ENCODE assay signal across 21 cellular contexts in genomic region chr1:28813931-28814465, GRCh38. TPM values are rescaled to one million over a fixed set of nuclear protein-coding genes. Genes with fewer than 3 reads are reported as not detected.
"Had no signal": no experiment of that assay in that cellular context is flagged by ENCODE, and none has a peak within 500 bp of the region (broad histone marks: within the 10 kb centered on the region; RNA-seq: fewer than 3 reads in every experiment).

No MANE protein-coding gene starts in this region.

- H3K36me3 ChIP-seq: pancreas, tibial artery had no signal

- H3K4me3 Mint-ChIP-seq: dendritic cell treated with granulocyte-macrophage colony-stimulating factor and Interleukin-4, amounts not matched to agents 40 ng/mL and 50 ng/mL, for 4 days; nephron progenitor cell; stimulated activated memory B cell treated with anti-CD40 and anti-IgM and Interleukin-4, amounts not matched to agents 10 μg/mL and 1 μg/mL and 100 μg/mL, for 72 hours; stimulated activated naive CD8-positive, alpha-beta T cell treated with anti-CD3 and anti-CD28 coated beads, Interleukin-15, Interleukin-2, amounts not matched to agents 100 ng/mL and 50 ng/mL, for 24 hours had no signal

- H3K27ac ChIP-seq: foreskin keratinocyte, pancreas, tibial artery had no signal

- H3K9me3 Mint-ChIP-seq: dendritic cell treated with granulocyte-macrophage colony-stimulating factor and Interleukin-4, amounts not matched to agents 40 ng/mL and 50 ng/mL, for 4 days; stimulated activated memory B cell treated with anti-CD40 and anti-IgM and Interleukin-4, amounts not matched to agents 10 μg/mL and 1 μg/mL and 100 μg/mL, for 72 hours; stimulated activated naive CD8-positive, alpha-beta T cell treated with anti-CD3 and anti-CD28 coated beads, Interleukin-15, Interleukin-2, amounts not matched to agents 100 ng/mL and 50 ng/mL, for 24 hours had no signal

- ATAC-seq: foreskin keratinocyte; left colon; left ventricle myocardium superior; pancreas; right cardiac atrium; stimulated activated memory B cell treated with anti-CD40 and anti-IgM and Interleukin-4, amounts not matched to agents 10 μg/mL and 1 μg/mL and 100 μg/mL, for 72 hours had no signal

- H3K9me3 ChIP-seq: pancreas, tibial artery had no signal

- H3K36me3 Mint-ChIP-seq: naive B cell; stimulated activated memory B cell treated with anti-CD40 and anti-IgM and Interleukin-4, amounts not matched to agents 10 μg/mL and 1 μg/mL and 100 μg/mL, for 72 hours had no signal

- DNase-seq: erythroblast; foreskin keratinocyte; hippocampal formation; left colon; left ventricle myocardium superior; mesenchymal stem cell; naive B cell; nephron progenitor cell; nucleus accumbens; pancreas; right cardiac atrium; stimulated activated CD4-positive, alpha-beta T cell treated with anti-CD3 and anti-CD28 coated beads, Interleukin-1b, Interleukin-23, amount 100 ng/mL, for 48 hours; stimulated activated CD4-positive, alpha-beta T cell treated with anti-CD3 and anti-CD28 coated beads, Interleukin-4, amount 100 ng/mL, for 24 hours; tibial artery had no signal

- H3K27ac Mint-ChIP-seq: dendritic cell treated with granulocyte-macrophage colony-stimulating factor and Interleukin-4, amounts not matched to agents 40 ng/mL and 50 ng/mL, for 4 days; nephron progenitor cell; progenitor cell of endocrine pancreas; stimulated activated memory B cell treated with anti-CD40 and anti-IgM and Interleukin-4, amounts not matched to agents 10 μg/mL and 1 μg/mL and 100 μg/mL, for 72 hours; stimulated activated naive CD8-positive, alpha-beta T cell treated with anti-CD3 and anti-CD28 coated beads, Interleukin-15, Interleukin-2, amounts not matched to agents 100 ng/mL and 50 ng/mL, for 24 hours had no signal

- H3K4me1 ChIP-seq: foreskin keratinocyte, pancreas had no signal

- H3K4me3 ChIP-seq: lung, pancreas, tibial artery had no signal

- H3K4me1 Mint-ChIP-seq: stimulated activated memory B cell treated with anti-CD40 and anti-IgM and Interleukin-4, amounts not matched to agents 10 μg/mL and 1 μg/mL and 100 μg/mL, for 72 hours had no signal

RNA-seq across cellular contexts. Expression of gene OPRD1, which starts 2.0 kb away (rescaled TPM):
- total RNA-seq: endothelial cell of umbilical vein, foreskin keratinocyte, left ventricle myocardium superior, right cardiac atrium, ureter had no signal
- polyA plus RNA-seq: endothelial cell of umbilical vein, foreskin keratinocyte had no signal
